In the genomic region with DNA sequence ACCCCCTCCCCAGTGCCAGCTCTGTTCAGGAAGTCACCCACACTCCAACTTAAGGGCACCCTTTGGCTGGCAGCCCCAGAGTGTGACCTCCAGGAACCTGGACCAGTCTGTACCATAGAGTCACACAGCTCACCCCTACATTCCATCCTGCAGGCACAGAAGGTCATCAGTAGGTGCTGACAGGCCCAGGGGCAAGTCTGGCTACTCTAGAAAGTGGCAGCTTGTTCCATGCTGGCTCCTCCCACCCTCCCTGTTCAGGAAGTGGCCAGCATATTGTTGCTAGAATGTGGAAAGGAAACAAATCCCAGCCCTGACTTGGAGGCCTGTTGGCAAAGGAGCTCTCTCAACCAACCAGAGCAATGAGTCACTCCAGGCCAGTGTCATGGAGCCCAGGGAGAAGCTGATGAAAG, we compare ENCODE assay signal across 1 cellular context.
TF ChIP-seq lines count a peak whose summit lies in the region.

No MANE protein-coding gene starts in this region.

TF ChIP-seq in HepG2, 621 proteins besides CTCF, POLR2A, EP300 and RAD21 (continued from another document and continues in another):
- TF ChIP-seq, protein P1, sequence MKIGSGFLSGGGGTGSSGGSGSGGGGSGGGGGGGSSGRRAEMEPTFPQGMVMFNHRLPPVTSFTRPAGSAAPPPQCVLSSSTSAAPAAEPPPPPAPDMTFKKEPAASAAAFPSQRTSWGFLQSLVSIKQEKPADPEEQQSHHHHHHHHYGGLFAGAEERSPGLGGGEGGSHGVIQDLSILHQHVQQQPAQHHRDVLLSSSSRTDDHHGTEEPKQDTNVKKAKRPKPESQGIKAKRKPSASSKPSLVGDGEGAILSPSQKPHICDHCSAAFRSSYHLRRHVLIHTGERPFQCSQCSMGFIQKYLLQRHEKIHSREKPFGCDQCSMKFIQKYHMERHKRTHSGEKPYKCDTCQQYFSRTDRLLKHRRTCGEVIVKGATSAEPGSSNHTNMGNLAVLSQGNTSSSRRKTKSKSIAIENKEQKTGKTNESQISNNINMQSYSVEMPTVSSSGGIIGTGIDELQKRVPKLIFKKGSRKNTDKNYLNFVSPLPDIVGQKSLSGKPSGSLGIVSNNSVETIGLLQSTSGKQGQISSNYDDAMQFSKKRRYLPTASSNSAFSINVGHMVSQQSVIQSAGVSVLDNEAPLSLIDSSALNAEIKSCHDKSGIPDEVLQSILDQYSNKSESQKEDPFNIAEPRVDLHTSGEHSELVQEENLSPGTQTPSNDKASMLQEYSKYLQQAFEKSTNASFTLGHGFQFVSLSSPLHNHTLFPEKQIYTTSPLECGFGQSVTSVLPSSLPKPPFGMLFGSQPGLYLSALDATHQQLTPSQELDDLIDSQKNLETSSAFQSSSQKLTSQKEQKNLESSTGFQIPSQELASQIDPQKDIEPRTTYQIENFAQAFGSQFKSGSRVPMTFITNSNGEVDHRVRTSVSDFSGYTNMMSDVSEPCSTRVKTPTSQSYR (CRISPR knock-in tag; IDR thresholded peaks at IDR 0.05; ENCODE audit: borderline replicate concordance), result no peak
- TF ChIP-seq ZNF674 (CRISPR knock-in tag; IDR thresholded peaks at IDR 0.05; ENCODE audit: low read depth) (no peak), ZNF225 (CRISPR knock-in tag; IDR thresholded peaks at IDR 0.05) (no peak), FOXP1 (IDR thresholded peaks at IDR 0.05) (no peak), FOXP1 (CRISPR knock-in tag; IDR thresholded peaks at IDR 0.05) (peak; percentile 34; the same call in 1 of the 2 replicates), KMT2B (CRISPR knock-in tag; IDR thresholded peaks at IDR 0.05) (no peak), SMAD3 (CRISPR knock-in tag; IDR thresholded peaks at IDR 0.05) (no peak), ZNF850 (CRISPR knock-in tag; conservative IDR thresholded peaks at IDR 0.05) (no peak), RCOR2 (CRISPR knock-in tag; IDR thresholded peaks at IDR 0.05) (no peak), ZNF678 (CRISPR knock-in tag; IDR thresholded peaks at IDR 0.05) (no peak), MIER3 (CRISPR knock-in tag; IDR thresholded peaks at IDR 0.05; ENCODE audit: borderline replicate concordance) (peak; percentile 39; the same call in 1 of the 2 replicates), GATA4 (IDR thresholded peaks at IDR 0.05; ENCODE audit: borderline replicate concordance, low read depth) (no peak), RFXANK (CRISPR knock-in tag; IDR thresholded peaks at IDR 0.05) (no peak), CENPT (CRISPR knock-in tag; IDR thresholded peaks at IDR 0.05; ENCODE audit: low read depth) (no peak), NR1H2 (CRISPR knock-in tag; IDR thresholded peaks at IDR 0.05; ENCODE audit: borderline replicate concordance, low read depth) (no peak), REPIN1 (CRISPR knock-in tag; IDR thresholded peaks at IDR 0.05; ENCODE audit: borderline replicate concordance, low read depth) (no peak), NCOR1 (IDR thresholded peaks at IDR 0.05; ENCODE audit: borderline replicate concordance, low read length) (no peak), ZNF556 (CRISPR knock-in tag; IDR thresholded peaks at IDR 0.05; ENCODE audit: borderline replicate concordance) (peak; percentile 53; the same call in 1 of the 2 replicates), MLLT10 (CRISPR knock-in tag; IDR thresholded peaks at IDR 0.05) (no peak), ZSCAN21 (CRISPR knock-in tag; IDR thresholded peaks at IDR 0.05; ENCODE audit: borderline replicate concordance) (0 out of 2 replicates have a peak, but pooled peaks have one; percentile 34), ZNF563 (CRISPR knock-in tag; IDR thresholded peaks at IDR 0.05) (no peak)
- TF ChIP-seq, protein P2, sequence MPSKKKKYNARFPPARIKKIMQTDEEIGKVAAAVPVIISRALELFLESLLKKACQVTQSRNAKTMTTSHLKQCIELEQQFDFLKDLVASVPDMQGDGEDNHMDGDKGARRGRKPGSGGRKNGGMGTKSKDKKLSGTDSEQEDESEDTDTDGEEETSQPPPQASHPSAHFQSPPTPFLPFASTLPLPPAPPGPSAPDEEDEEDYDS (CRISPR knock-in tag; IDR thresholded peaks at IDR 0.05), result peak; percentile 73; the same call in 1 of the 2 replicates
- TF ChIP-seq, protein P3, sequence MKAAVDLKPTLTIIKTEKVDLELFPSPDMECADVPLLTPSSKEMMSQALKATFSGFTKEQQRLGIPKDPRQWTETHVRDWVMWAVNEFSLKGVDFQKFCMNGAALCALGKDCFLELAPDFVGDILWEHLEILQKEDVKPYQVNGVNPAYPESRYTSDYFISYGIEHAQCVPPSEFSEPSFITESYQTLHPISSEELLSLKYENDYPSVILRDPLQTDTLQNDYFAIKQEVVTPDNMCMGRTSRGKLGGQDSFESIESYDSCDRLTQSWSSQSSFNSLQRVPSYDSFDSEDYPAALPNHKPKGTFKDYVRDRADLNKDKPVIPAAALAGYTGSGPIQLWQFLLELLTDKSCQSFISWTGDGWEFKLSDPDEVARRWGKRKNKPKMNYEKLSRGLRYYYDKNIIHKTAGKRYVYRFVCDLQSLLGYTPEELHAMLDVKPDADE (CRISPR knock-in tag; IDR thresholded peaks at IDR 0.05), result no peak
- TF ChIP-seq, protein P4, sequence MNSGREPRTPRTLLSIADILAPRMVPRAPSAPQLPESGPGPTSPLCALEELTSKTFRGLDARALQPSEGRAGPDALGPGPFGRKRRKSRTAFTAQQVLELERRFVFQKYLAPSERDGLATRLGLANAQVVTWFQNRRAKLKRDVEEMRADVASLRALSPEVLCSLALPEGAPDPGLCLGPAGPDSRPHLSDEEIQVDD (CRISPR knock-in tag; IDR thresholded peaks at IDR 0.05; ENCODE audit: borderline replicate concordance), result no peak
- TF ChIP-seq, protein P5, sequence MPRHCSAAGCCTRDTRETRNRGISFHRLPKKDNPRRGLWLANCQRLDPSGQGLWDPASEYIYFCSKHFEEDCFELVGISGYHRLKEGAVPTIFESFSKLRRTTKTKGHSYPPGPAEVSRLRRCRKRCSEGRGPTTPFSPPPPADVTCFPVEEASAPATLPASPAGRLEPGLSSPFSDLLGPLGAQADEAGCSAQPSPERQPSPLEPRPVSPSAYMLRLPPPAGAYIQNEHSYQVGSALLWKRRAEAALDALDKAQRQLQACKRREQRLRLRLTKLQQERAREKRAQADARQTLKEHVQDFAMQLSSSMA (CRISPR knock-in tag; IDR thresholded peaks at IDR 0.05), result no peak
- TF ChIP-seq, protein P6, sequence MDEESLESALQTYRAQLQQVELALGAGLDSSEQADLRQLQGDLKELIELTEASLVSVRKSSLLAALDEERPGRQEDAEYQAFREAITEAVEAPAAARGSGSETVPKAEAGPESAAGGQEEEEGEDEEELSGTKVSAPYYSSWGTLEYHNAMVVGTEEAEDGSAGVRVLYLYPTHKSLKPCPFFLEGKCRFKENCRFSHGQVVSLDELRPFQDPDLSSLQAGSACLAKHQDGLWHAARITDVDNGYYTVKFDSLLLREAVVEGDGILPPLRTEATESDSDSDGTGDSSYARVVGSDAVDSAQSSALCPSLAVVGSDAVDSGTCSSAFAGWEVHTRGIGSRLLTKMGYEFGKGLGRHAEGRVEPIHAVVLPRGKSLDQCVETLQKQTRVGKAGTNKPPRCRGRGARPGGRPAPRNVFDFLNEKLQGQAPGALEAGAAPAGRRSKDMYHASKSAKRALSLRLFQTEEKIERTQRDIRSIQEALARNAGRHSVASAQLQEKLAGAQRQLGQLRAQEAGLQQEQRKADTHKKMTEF (CRISPR knock-in tag; IDR thresholded peaks at IDR 0.05), result no peak
- TF ChIP-seq, protein P7, sequence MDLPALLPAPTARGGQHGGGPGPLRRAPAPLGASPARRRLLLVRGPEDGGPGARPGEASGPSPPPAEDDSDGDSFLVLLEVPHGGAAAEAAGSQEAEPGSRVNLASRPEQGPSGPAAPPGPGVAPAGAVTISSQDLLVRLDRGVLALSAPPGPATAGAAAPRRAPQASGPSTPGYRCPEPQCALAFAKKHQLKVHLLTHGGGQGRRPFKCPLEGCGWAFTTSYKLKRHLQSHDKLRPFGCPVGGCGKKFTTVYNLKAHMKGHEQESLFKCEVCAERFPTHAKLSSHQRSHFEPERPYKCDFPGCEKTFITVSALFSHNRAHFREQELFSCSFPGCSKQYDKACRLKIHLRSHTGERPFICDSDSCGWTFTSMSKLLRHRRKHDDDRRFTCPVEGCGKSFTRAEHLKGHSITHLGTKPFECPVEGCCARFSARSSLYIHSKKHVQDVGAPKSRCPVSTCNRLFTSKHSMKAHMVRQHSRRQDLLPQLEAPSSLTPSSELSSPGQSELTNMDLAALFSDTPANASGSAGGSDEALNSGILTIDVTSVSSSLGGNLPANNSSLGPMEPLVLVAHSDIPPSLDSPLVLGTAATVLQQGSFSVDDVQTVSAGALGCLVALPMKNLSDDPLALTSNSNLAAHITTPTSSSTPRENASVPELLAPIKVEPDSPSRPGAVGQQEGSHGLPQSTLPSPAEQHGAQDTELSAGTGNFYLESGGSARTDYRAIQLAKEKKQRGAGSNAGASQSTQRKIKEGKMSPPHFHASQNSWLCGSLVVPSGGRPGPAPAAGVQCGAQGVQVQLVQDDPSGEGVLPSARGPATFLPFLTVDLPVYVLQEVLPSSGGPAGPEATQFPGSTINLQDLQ (CRISPR knock-in tag; IDR thresholded peaks at IDR 0.05), result no peak
- TF ChIP-seq, protein P8, sequence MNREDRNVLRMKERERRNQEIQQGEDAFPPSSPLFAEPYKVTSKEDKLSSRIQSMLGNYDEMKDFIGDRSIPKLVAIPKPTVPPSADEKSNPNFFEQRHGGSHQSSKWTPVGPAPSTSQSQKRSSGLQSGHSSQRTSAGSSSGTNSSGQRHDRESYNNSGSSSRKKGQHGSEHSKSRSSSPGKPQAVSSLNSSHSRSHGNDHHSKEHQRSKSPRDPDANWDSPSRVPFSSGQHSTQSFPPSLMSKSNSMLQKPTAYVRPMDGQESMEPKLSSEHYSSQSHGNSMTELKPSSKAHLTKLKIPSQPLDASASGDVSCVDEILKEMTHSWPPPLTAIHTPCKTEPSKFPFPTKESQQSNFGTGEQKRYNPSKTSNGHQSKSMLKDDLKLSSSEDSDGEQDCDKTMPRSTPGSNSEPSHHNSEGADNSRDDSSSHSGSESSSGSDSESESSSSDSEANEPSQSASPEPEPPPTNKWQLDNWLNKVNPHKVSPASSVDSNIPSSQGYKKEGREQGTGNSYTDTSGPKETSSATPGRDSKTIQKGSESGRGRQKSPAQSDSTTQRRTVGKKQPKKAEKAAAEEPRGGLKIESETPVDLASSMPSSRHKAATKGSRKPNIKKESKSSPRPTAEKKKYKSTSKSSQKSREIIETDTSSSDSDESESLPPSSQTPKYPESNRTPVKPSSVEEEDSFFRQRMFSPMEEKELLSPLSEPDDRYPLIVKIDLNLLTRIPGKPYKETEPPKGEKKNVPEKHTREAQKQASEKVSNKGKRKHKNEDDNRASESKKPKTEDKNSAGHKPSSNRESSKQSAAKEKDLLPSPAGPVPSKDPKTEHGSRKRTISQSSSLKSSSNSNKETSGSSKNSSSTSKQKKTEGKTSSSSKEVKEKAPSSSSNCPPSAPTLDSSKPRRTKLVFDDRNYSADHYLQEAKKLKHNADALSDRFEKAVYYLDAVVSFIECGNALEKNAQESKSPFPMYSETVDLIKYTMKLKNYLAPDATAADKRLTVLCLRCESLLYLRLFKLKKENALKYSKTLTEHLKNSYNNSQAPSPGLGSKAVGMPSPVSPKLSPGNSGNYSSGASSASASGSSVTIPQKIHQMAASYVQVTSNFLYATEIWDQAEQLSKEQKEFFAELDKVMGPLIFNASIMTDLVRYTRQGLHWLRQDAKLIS (CRISPR knock-in tag; IDR thresholded peaks at IDR 0.05), result no peak
- TF ChIP-seq, protein P9, sequence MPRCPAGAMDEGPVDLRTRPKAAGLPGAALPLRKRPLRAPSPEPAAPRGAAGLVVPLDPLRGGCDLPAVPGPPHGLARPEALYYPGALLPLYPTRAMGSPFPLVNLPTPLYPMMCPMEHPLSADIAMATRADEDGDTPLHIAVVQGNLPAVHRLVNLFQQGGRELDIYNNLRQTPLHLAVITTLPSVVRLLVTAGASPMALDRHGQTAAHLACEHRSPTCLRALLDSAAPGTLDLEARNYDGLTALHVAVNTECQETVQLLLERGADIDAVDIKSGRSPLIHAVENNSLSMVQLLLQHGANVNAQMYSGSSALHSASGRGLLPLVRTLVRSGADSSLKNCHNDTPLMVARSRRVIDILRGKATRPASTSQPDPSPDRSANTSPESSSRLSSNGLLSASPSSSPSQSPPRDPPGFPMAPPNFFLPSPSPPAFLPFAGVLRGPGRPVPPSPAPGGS (CRISPR knock-in tag; IDR thresholded peaks at IDR 0.05), result no peak
- TF ChIP-seq, protein P10, sequence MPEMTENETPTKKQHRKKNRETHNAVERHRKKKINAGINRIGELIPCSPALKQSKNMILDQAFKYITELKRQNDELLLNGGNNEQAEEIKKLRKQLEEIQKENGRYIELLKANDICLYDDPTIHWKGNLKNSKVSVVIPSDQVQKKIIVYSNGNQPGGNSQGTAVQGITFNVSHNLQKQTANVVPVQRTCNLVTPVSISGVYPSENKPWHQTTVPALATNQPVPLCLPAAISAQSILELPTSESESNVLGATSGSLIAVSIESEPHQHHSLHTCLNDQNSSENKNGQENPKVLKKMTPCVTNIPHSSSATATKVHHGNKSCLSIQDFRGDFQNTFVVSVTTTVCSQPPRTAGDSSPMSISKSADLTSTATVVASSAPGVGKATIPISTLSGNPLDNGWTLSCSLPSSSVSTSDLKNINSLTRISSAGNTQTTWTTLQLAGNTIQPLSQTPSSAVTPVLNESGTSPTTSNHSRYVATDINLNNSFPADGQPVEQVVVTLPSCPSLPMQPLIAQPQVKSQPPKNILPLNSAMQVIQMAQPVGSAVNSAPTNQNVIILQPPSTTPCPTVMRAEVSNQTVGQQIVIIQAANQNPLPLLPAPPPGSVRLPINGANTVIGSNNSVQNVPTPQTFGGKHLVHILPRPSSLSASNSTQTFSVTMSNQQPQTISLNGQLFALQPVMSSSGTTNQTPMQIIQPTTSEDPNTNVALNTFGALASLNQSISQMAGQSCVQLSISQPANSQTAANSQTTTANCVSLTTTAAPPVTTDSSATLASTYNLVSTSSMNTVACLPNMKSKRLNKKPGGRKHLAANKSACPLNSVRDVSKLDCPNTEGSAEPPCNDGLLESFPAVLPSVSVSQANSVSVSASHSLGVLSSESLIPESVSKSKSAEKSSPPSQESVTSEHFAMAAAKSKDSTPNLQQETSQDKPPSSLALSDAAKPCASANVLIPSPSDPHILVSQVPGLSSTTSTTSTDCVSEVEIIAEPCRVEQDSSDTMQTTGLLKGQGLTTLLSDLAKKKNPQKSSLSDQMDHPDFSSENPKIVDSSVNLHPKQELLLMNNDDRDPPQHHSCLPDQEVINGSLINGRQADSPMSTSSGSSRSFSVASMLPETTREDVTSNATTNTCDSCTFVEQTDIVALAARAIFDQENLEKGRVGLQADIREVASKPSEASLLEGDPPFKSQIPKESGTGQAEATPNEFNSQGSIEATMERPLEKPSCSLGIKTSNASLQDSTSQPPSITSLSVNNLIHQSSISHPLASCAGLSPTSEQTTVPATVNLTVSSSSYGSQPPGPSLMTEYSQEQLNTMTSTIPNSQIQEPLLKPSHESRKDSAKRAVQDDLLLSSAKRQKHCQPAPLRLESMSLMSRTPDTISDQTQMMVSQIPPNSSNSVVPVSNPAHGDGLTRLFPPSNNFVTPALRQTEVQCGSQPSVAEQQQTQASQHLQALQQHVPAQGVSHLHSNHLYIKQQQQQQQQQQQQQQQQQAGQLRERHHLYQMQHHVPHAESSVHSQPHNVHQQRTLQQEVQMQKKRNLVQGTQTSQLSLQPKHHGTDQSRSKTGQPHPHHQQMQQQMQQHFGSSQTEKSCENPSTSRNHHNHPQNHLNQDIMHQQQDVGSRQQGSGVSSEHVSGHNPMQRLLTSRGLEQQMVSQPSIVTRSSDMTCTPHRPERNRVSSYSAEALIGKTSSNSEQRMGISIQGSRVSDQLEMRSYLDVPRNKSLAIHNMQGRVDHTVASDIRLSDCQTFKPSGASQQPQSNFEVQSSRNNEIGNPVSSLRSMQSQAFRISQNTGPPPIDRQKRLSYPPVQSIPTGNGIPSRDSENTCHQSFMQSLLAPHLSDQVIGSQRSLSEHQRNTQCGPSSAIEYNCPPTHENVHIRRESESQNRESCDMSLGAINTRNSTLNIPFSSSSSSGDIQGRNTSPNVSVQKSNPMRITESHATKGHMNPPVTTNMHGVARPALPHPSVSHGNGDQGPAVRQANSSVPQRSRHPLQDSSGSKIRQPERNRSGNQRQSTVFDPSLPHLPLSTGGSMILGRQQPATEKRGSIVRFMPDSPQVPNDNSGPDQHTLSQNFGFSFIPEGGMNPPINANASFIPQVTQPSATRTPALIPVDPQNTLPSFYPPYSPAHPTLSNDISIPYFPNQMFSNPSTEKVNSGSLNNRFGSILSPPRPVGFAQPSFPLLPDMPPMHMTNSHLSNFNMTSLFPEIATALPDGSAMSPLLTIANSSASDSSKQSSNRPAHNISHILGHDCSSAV (CRISPR knock-in tag; IDR thresholded peaks at IDR 0.05; ENCODE audit: borderline replicate concordance), result no peak
